In genomic region chr10:108957681-108958080, GRCh38 we compare ENCODE assay signal across 35 cellular contexts.
DNase-seq lines count a peak whose midpoint lies in the region; ATAC-seq, FAIRE-seq and TF ChIP-seq lines count a peak whose summit lies in the region.
"Had no signal": no experiment of that assay in that cellular context is flagged by ENCODE, and none has a peak within 500 bp of the region (broad histone marks: within the 10 kb centered on the region; RNA-seq: fewer than 3 reads in every experiment).

No MANE protein-coding gene starts in this region.

- FAIRE-seq in astrocyte (lab: Jason Lieb, UNC) = no peak
- FAIRE-seq: GM12878 had no signal

- H3F3A ChIP-seq in GM23338 (replicated peaks; ENCODE audit: low read depth) = no peaks in the 10 kb centered on the region

- no TSS peak for BruUV-seq in OCI-LY7 (replicated peaks; lab: Mats Ljungman, UMichigan)

- H3K9me3 Mint-ChIP-seq in GM23338 (peaks cover 15% of the 10 kb centered on the region; the same call in 1 of the 3 replicates), astrocyte (ENCODE audit: unreplicated experiment) (no peaks in the 10 kb centered on the region)

- H3K27ac ChIP-seq in GM23338 (ENCODE audit: low read depth) = no peak overlapping the region
- no peak overlapping the region for H3K27ac ChIP-seq in astrocyte (ENCODE audit: low read depth, low read length)
- no peak overlapping the region for H3K27ac ChIP-seq in OCI-LY7 (ENCODE audit: low read depth, low read length, poor library complexity, severe bottlenecking)
- H3K27ac ChIP-seq: adrenal gland, brain microvascular endothelial cell, left lung, prostate gland, sigmoid colon, SJCRH30 had no signal

- H3K27me3 ChIP-seq in GM23338 (ENCODE audit: insufficient read depth) = no peaks in the 10 kb centered on the region
- H3K27me3 ChIP-seq in astrocyte (ENCODE audit: insufficient read depth, low read length) = no peaks in the 10 kb centered on the region
- H3K27me3 ChIP-seq: adrenal gland, brain microvascular endothelial cell, left lung, sigmoid colon, SJCRH30 had no signal

- H4K20me1 ChIP-seq in GM23338 (replicated peaks; ENCODE audit: insufficient read depth) (no peaks in the 10 kb centered on the region), astrocyte (ENCODE audit: insufficient read depth, low read length) (no peaks in the 10 kb centered on the region), OCI-LY7 (ENCODE audit: insufficient read depth, low read length) (no peaks in the 10 kb centered on the region)

- H2AFZ ChIP-seq in GM23338 (0 out of 2 replicates have a peak overlapping the region, but pooled peaks have one; percentile 49), astrocyte (ENCODE audit: low read depth, low read length) (no peak overlapping the region), OCI-LY7 (ENCODE audit: low read length) (no peak overlapping the region)

- H3K27ac Mint-ChIP-seq in GM23338 = no peak overlapping the region
- H3K27ac Mint-ChIP-seq in astrocyte (ENCODE audit: unreplicated experiment) = no peak overlapping the region
- H3K27ac Mint-ChIP-seq: activated CD4-positive, alpha-beta T cell treated with anti-CD3 and anti-CD28 coated beads for 36 hours; activated CD8-positive, alpha-beta T cell treated with anti-CD3 and anti-CD28 coated beads for 36 hours; activated T-helper 1 cell treated with anti-CD3 and anti-CD28 coated beads, Interleukin-12 subunit alpha, Interleukin-12 subunit beta, Interleukin-2, Interleukin-4 antibody, amounts not matched to agents 30 ng/mL and 10 ng/mL and 1 ng/mL, durations not matched to agents 14 hours and 24 hours and 36 hours; CD4-positive, CD25-positive, alpha-beta regulatory T cell; naive thymus-derived CD4-positive, alpha-beta T cell had no signal

- ATAC-seq in GM23338 (no peak), left lobe of liver (no peak), GM21515 (IDR thresholded peaks at IDR 0.05; ENCODE audit: unreplicated experiment) (no peak), HG02678 (IDR thresholded peaks at IDR 0.05; ENCODE audit: unreplicated experiment) (no peak)
- ATAC-seq: activated CD4-positive, alpha-beta T cell treated with anti-CD3 and anti-CD28 coated beads for 36 hours; activated CD8-positive, alpha-beta T cell treated with anti-CD3 and anti-CD28 coated beads for 36 hours; GM12878; left lung; naive thymus-derived CD4-positive, alpha-beta T cell had no signal

- H3K9me3 ChIP-seq in astrocyte (ENCODE audit: insufficient read depth, low read depth, low read length) (no peaks in the 10 kb centered on the region), OCI-LY7 (ENCODE audit: low read length) (no peaks in the 10 kb centered on the region)
- H3K9me3 ChIP-seq: adrenal gland, HAP-1, prostate gland, SJCRH30 had no signal

- TF ChIP-seq CTCF in GM23338 (conservative IDR thresholded peaks at IDR 0.05; ENCODE audit: low read depth in 2 of 2) (no peak), astrocyte (IDR thresholded peaks at IDR 0.05; ENCODE audit: insufficient read depth, low read depth, low read length) (no peak), OCI-LY7 (conservative IDR thresholded peaks at IDR 0.05; ENCODE audit: low read length) (no peak)

- H3K36me3 Mint-ChIP-seq in GM23338 (ENCODE audit: low read depth) = peaks cover 3% of the 10 kb centered on the region; the same call in 1 of the 3 replicates
- H3K36me3 Mint-ChIP-seq in astrocyte (ENCODE audit: low read depth, unreplicated experiment) = no peaks in the 10 kb centered on the region
- H3K36me3 Mint-ChIP-seq: naive thymus-derived CD4-positive, alpha-beta T cell had no signal

- no peaks in the 10 kb centered on the region for H3K9me2 ChIP-seq in GM23338 (ENCODE audit: insufficient read depth)
- H3K9me2 ChIP-seq in OCI-LY7 (ENCODE audit: insufficient read depth, low read length) = no peaks in the 10 kb centered on the region

- H3K4me1 ChIP-seq in GM23338 (ENCODE audit: insufficient read depth) (no peaks in the 10 kb centered on the region), astrocyte (ENCODE audit: insufficient read depth, low read length) (no peaks in the 10 kb centered on the region), OCI-LY7 (ENCODE audit: insufficient read depth, low read length, poor library complexity, severe bottlenecking) (no peaks in the 10 kb centered on the region)
- H3K4me1 ChIP-seq: adrenal gland, HAP-1, left lung, prostate gland, sigmoid colon, SJCRH30 had no signal

- no peak overlapping the region for H3K9ac ChIP-seq in astrocyte (ENCODE audit: low read length)

- H3K79me2 ChIP-seq in GM23338 (replicated peaks; ENCODE audit: insufficient read depth) = no peaks in the 10 kb centered on the region
- no peaks in the 10 kb centered on the region for H3K79me2 ChIP-seq in astrocyte (ENCODE audit: insufficient read depth, low read length)
- no peaks in the 10 kb centered on the region for H3K79me2 ChIP-seq in OCI-LY7 (ENCODE audit: insufficient read depth, low read depth, low read length)

- DNase-seq in AG08395 (ENCODE audit: low spot score) = peak; percentile 15
- no peak for DNase-seq in GM23338 (ENCODE audit: low spot score)
- DNase-seq in astrocyte (ENCODE audit: low read depth) = peak; percentile 51
- peak; percentile 36 for DNase-seq in myocyte (ENCODE audit: low read depth)
- no peak for DNase-seq in OCI-LY7 (ENCODE audit: low spot score)
- no peak for DNase-seq in left lobe of liver (ENCODE audit: low spot score)
- DNase-seq: activated CD4-positive, alpha-beta T cell treated with anti-CD3 and anti-CD28 coated beads for 36 hours; activated CD8-positive, alpha-beta memory T cell treated with anti-CD3 and anti-CD28 coated beads, Interleukin-2, amount 50 U/mL, for 48 hours; activated CD8-positive, alpha-beta T cell treated with anti-CD3 and anti-CD28 coated beads for 36 hours; activated naive CD4-positive, alpha-beta T cell treated with Interleukin-2 at 50 U/mL for 16 hours; AML-193; brain microvascular endothelial cell; Calu3; CD4-positive, CD25-positive, alpha-beta regulatory T cell; DND-41; foreskin fibroblast; Kasumi-1; left lung; naive thymus-derived CD4-positive, alpha-beta T cell; NCI-H1048; NCI-H1694 treated with DMSO at 0.1 percent for 48 hours; NCI-H82; RPMI8226; sigmoid colon; stimulated activated CD4-positive, alpha-beta T cell treated with anti-CD3 and anti-CD28 coated beads, Interleukin-4, amount 100 ng/mL, for 1 hour; SW 1271; trophoblast cell had no signal

- H3K4me3 Mint-ChIP-seq in GM23338 = no peak overlapping the region
- H3K4me3 Mint-ChIP-seq in astrocyte (ENCODE audit: unreplicated experiment) = no peak overlapping the region
- H3K4me3 Mint-ChIP-seq: activated CD4-positive, alpha-beta T cell treated with anti-CD3 and anti-CD28 coated beads for 36 hours; activated CD8-positive, alpha-beta T cell treated with anti-CD3 and anti-CD28 coated beads for 36 hours; activated T-helper 1 cell treated with anti-CD3 and anti-CD28 coated beads, Interleukin-12 subunit alpha, Interleukin-12 subunit beta, Interleukin-2, Interleukin-4 antibody, amounts not matched to agents 30 ng/mL and 10 ng/mL and 1 ng/mL, durations not matched to agents 14 hours and 24 hours and 36 hours; CD4-positive, CD25-positive, alpha-beta regulatory T cell; naive thymus-derived CD4-positive, alpha-beta T cell had no signal

- H3K4me3 ChIP-seq in GM23338 = no peak overlapping the region
- H3K4me3 ChIP-seq in astrocyte (ENCODE audit: insufficient read depth, low read depth, low read length) = no peak overlapping the region
- no peak overlapping the region for H3K4me3 ChIP-seq in OCI-LY7 (ENCODE audit: low read depth, low read length, poor library complexity, severe bottlenecking)
- H3K4me3 ChIP-seq: adrenal gland, GM12878, HAP-1, left lung, prostate gland, sigmoid colon, SJCRH30 had no signal

- CTCF ChIA-PET in OCI-LY7 (lab: Charles Lee; ENCODE audit: unreplicated experiment) = no interaction called here

- POLR2A ChIA-PET in OCI-LY7 (lab: Charles Lee) = interaction anchor here (0.7 kb wide), 1 partner anchor 747 kb away, joined by 3 read pairs; no protein-coding TSS in a partner anchor

- H3K36me3 ChIP-seq in GM23338 (ENCODE audit: insufficient read depth) (no peaks in the 10 kb centered on the region), astrocyte (ENCODE audit: insufficient read depth, low read length) (no peaks in the 10 kb centered on the region), OCI-LY7 (ENCODE audit: insufficient read depth, low read length) (no peaks in the 10 kb centered on the region)
- H3K36me3 ChIP-seq: adrenal gland, brain microvascular endothelial cell, HAP-1, left lung, prostate gland, sigmoid colon, SJCRH30 had no signal

- peaks cover 4% of the 10 kb centered on the region; the same call in 2 of the 3 replicates for H3K4me1 Mint-ChIP-seq in GM23338
- H3K4me1 Mint-ChIP-seq in astrocyte (ENCODE audit: low read depth, unreplicated experiment) = no peaks in the 10 kb centered on the region
- H3K4me1 Mint-ChIP-seq: activated CD4-positive, alpha-beta T cell treated with anti-CD3 and anti-CD28 coated beads for 36 hours; CD4-positive, CD25-positive, alpha-beta regulatory T cell; naive thymus-derived CD4-positive, alpha-beta T cell had no signal

- intact Hi-C loops in OCI-LY7 (cut with micrococcal nuclease; ENCODE audit: unreplicated experiment) = no loop called here

- H3K4me2 ChIP-seq in GM23338 (no peak overlapping the region), astrocyte (ENCODE audit: low read length) (no peak overlapping the region), OCI-LY7 (ENCODE audit: low read length) (no peak overlapping the region)

- H3K27me3 Mint-ChIP-seq in GM23338 (ENCODE audit: insufficient read depth, low read depth, poor library complexity) (no peaks in the 10 kb centered on the region), astrocyte (ENCODE audit: low read depth, unreplicated experiment) (no peaks in the 10 kb centered on the region)
- H3K27me3 Mint-ChIP-seq: activated CD4-positive, alpha-beta T cell treated with anti-CD3 and anti-CD28 coated beads for 36 hours; activated CD8-positive, alpha-beta T cell treated with anti-CD3 and anti-CD28 coated beads for 36 hours; CD4-positive, CD25-positive, alpha-beta regulatory T cell; naive thymus-derived CD4-positive, alpha-beta T cell had no signal

TF ChIP-seq in GM23338, 12 proteins besides CTCF, POLR2A, EP300 and RAD21 (continues in another document):
- TF ChIP-seq EZH2phosphoT487 (IDR thresholded peaks at IDR 0.05; ENCODE audit: unreplicated experiment) (no peak), NANOG (IDR thresholded peaks at IDR 0.05; ENCODE audit: borderline replicate concordance) (no peak), CREB1 (CRISPR knock-in tag; IDR thresholded peaks at IDR 0.05; ENCODE audit: low read depth) (no peak), EZH2 (IDR thresholded peaks at IDR 0.05; ENCODE audit: low read depth, unreplicated experiment) (no peak)

Comparison
In these comparisons a context has a peak if more than half of its experiments do, and no peak if none do; other contexts are left out.
1. DNase-seq: peak in AG08395 (single experiment), astrocyte (single experiment) and myocyte (single experiment); none in GM23338 (single experiment), OCI-LY7 (single experiment) and left lobe of liver (single experiment).